1 cellular context compared by ENCODE assay signal in the genomic region with DNA sequence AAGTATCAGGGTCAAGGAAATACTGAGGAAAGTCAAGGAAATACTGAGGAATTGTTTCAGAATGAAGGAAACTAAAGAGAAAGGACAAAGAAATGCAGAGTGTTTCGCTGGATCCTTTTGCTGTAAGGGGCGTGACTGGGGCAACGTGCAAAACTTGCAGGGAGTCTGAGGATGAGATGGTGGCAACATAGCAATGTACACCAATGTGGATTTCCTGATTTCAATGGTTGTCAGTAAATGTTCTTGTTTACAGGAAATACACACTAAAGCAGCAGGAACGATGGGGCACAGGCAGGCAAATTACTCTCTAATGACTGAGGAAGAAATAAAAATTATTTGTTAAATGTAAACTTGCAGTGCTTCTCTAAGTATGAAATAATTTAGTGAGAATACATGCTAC.
TF ChIP-seq lines count a peak whose summit lies in the region.

No MANE protein-coding gene starts in this region.

TF ChIP-seq in HepG2, 621 proteins besides CTCF, POLR2A, EP300 and RAD21:
- TF ChIP-seq MXI1 (IDR thresholded peaks at IDR 0.05; ENCODE audit: borderline replicate concordance, low read depth, low read length) (no peak), ARNTL (CRISPR knock-in tag; IDR thresholded peaks at IDR 0.05) (no peak), KLF11 (CRISPR knock-in tag; IDR thresholded peaks at IDR 0.05) (no peak), CENPX (CRISPR knock-in tag; IDR thresholded peaks at IDR 0.05) (no peak), NKX3-1 (CRISPR knock-in tag; IDR thresholded peaks at IDR 0.05) (no peak), ZNF761 (CRISPR knock-in tag; conservative IDR thresholded peaks at IDR 0.05) (no peak), ERF (CRISPR knock-in tag; IDR thresholded peaks at IDR 0.05) (no peak), MYNN (CRISPR knock-in tag; IDR thresholded peaks at IDR 0.05; ENCODE audit: low read depth) (no peak), FOXC1 (CRISPR knock-in tag; IDR thresholded peaks at IDR 0.05; ENCODE audit: borderline replicate concordance) (no peak)
- TF ChIP-seq, protein P1, sequence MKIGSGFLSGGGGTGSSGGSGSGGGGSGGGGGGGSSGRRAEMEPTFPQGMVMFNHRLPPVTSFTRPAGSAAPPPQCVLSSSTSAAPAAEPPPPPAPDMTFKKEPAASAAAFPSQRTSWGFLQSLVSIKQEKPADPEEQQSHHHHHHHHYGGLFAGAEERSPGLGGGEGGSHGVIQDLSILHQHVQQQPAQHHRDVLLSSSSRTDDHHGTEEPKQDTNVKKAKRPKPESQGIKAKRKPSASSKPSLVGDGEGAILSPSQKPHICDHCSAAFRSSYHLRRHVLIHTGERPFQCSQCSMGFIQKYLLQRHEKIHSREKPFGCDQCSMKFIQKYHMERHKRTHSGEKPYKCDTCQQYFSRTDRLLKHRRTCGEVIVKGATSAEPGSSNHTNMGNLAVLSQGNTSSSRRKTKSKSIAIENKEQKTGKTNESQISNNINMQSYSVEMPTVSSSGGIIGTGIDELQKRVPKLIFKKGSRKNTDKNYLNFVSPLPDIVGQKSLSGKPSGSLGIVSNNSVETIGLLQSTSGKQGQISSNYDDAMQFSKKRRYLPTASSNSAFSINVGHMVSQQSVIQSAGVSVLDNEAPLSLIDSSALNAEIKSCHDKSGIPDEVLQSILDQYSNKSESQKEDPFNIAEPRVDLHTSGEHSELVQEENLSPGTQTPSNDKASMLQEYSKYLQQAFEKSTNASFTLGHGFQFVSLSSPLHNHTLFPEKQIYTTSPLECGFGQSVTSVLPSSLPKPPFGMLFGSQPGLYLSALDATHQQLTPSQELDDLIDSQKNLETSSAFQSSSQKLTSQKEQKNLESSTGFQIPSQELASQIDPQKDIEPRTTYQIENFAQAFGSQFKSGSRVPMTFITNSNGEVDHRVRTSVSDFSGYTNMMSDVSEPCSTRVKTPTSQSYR (CRISPR knock-in tag; IDR thresholded peaks at IDR 0.05; ENCODE audit: borderline replicate concordance): no peak
- TF ChIP-seq, protein P2, sequence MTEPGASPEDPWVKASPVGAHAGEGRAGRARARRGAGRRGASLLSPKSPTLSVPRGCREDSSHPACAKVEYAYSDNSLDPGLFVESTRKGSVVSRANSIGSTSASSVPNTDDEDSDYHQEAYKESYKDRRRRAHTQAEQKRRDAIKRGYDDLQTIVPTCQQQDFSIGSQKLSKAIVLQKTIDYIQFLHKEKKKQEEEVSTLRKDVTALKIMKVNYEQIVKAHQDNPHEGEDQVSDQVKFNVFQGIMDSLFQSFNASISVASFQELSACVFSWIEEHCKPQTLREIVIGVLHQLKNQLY (CRISPR knock-in tag; IDR thresholded peaks at IDR 0.05): no peak
